In the genomic region with DNA sequence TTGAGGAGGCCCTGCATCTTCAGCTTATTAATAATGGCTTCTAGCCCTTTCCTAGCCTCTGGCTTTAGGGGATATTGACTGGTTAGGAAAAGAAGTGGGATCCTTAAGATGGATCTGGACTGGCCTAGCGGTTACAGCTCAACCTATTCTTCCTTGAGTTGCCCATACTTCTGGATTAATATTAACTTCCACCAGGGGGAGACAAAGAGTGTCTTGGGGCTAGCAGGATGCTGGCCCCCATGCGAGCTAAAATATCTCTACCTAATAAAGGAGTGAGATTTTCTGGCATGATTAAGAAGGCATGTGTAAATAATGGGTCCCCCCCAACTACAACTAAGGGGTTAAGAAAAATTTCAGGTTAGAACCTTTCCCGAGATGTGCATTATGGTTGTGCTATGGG, we compare ENCODE assay signal across 16 cellular contexts. TPM values are rescaled to one million over a fixed set of nuclear protein-coding genes. Genes with fewer than 3 reads are reported as not detected.
A peak's percentile ranks its signal among the peaks of the same experiment; 100 is the strongest.
DNase-seq lines count a peak whose midpoint lies in the region; ATAC-seq and TF ChIP-seq lines count a peak whose summit lies in the region.
"Had no signal": no experiment of that assay in that cellular context is flagged by ENCODE, and none has a peak within 500 bp of the region (broad histone marks: within the 10 kb centered on the region; RNA-seq: fewer than 3 reads in every experiment).

No MANE protein-coding gene starts in this region.

- H3K9ac ChIP-seq in DND-41 (ENCODE audit: low read depth, low read length) (no peak overlapping the region), neural progenitor cell (no peak overlapping the region)

- H3K36me3 Mint-ChIP-seq in HFFc6 (ENCODE audit: low read depth): peaks cover 8% of the 10 kb centered on the region
- H3K36me3 Mint-ChIP-seq in neural progenitor cell: no peaks in the 10 kb centered on the region

- H3K4me1 Mint-ChIP-seq in HFFc6 (ENCODE audit: low read depth) (no peaks in the 10 kb centered on the region), neural progenitor cell (no peaks in the 10 kb centered on the region)
- H3K4me1 Mint-ChIP-seq: nephron progenitor cell had no signal

- TF ChIP-seq CTCF in DND-41 (IDR thresholded peaks at IDR 0.05; ENCODE audit: borderline replicate concordance, extremely low read depth, low read length, poor library complexity, severe bottlenecking): peak; percentile 29
- TF ChIP-seq CTCF in HFFc6 (IDR thresholded peaks at IDR 0.05): peak; percentile 66
- peak; percentile 26 for TF ChIP-seq CTCF in neural progenitor cell (IDR thresholded peaks at IDR 0.05)
- TF ChIP-seq CTCF in psoas muscle (IDR thresholded peaks at IDR 0.05): no peak

- H3K9me3 Mint-ChIP-seq in HFFc6: peaks cover 42% of the 10 kb centered on the region
- H3K9me3 Mint-ChIP-seq in neural progenitor cell: peaks cover 54% of the 10 kb centered on the region

- no peak for ATAC-seq in DND-41 (ENCODE audit: insufficient read depth, low read depth)
- ATAC-seq in GM18909 (IDR thresholded peaks at IDR 0.05; ENCODE audit: poor library complexity, unreplicated experiment): no peak
- no peak for ATAC-seq in psoas muscle

- H3K4me3 Mint-ChIP-seq in HFFc6 (no peak overlapping the region), neural progenitor cell (no peak overlapping the region)
- H3K4me3 Mint-ChIP-seq: dendritic cell treated with granulocyte-macrophage colony-stimulating factor and Interleukin-4, amounts not matched to agents 40 ng/mL and 50 ng/mL, for 4 days; nephron progenitor cell had no signal

- no peak overlapping the region for H3K4me3 ChIP-seq in DND-41 (ENCODE audit: low read depth in 1 of 2, low read length in 2 of 2)
- no peak overlapping the region for H3K4me3 ChIP-seq in neural progenitor cell
- no peak overlapping the region for H3K4me3 ChIP-seq in psoas muscle
- H3K4me3 ChIP-seq: ascending aorta, lung, skin epidermis, stomach had no signal

- H3K36me3 ChIP-seq in DND-41 (ENCODE audit: insufficient read depth, low read length) (no peaks in the 10 kb centered on the region), neural progenitor cell (no peaks in the 10 kb centered on the region), psoas muscle (ENCODE audit: insufficient read depth in 1 of 2, low read depth in 1 of 2) (no peaks in the 10 kb centered on the region)
- H3K36me3 ChIP-seq: ascending aorta, stomach had no signal

- intact Hi-C loops in psoas muscle (cut with DNase I): no loop called here

- DNase-seq in DND-41 (no peak), HFFc6 (no peak), RPMI8226 (peak; percentile 35), neural progenitor cell (ENCODE audit: low spot score) (no peak), SKM-1 treated with dmso at 0.1 percent for 144 hours (lab: John Stamatoyannopoulos, UW; ENCODE audit: unreplicated experiment) (no peak), psoas muscle (no peak)
- DNase-seq: activated effector memory CD4-positive, alpha-beta T cell treated with anti-CD3 and anti-CD28 coated beads, Interleukin-2, amount 50 U/mL, for 16 hours; NCI-H1105; NCI-H345; nephron progenitor cell; stomach had no signal

- H3K9me3 ChIP-seq in DND-41 (ENCODE audit: insufficient read depth, low read length, severe bottlenecking) (peaks cover 58% of the 10 kb centered on the region), neural progenitor cell (ENCODE audit: low read depth) (peaks cover 7% of the 10 kb centered on the region), psoas muscle (peaks cover 51% of the 10 kb centered on the region)

- H3K27me3 Mint-ChIP-seq in HFFc6 (ENCODE audit: insufficient read depth) (peaks cover 6% of the 10 kb centered on the region), neural progenitor cell (ENCODE audit: insufficient read depth, low read depth) (peaks cover 5% of the 10 kb centered on the region)
- H3K27me3 Mint-ChIP-seq: dendritic cell treated with granulocyte-macrophage colony-stimulating factor and Interleukin-4, amounts not matched to agents 40 ng/mL and 50 ng/mL, for 4 days had no signal

- H4K20me1 ChIP-seq in DND-41 (ENCODE audit: insufficient read depth, low read length) (no peaks in the 10 kb centered on the region), neural progenitor cell (ENCODE audit: low read depth) (no peaks in the 10 kb centered on the region)

- no peaks in the 10 kb centered on the region for H3K27me3 ChIP-seq in DND-41 (ENCODE audit: insufficient read depth, low read length, poor library complexity)
- no peaks in the 10 kb centered on the region for H3K27me3 ChIP-seq in neural progenitor cell
- no peaks in the 10 kb centered on the region for H3K27me3 ChIP-seq in psoas muscle (ENCODE audit: insufficient read depth in 3 of 3, low read length in 2 of 3)
- H3K27me3 ChIP-seq: ascending aorta, stomach had no signal

- H3K27ac Mint-ChIP-seq in HFFc6: no peak overlapping the region
- no peak overlapping the region for H3K27ac Mint-ChIP-seq in neural progenitor cell
- H3K27ac Mint-ChIP-seq: dendritic cell treated with granulocyte-macrophage colony-stimulating factor and Interleukin-4, amounts not matched to agents 40 ng/mL and 50 ng/mL, for 4 days; nephron progenitor cell had no signal

- H3K4me1 ChIP-seq in DND-41 (ENCODE audit: insufficient read depth, low read length): no peaks in the 10 kb centered on the region
- no peaks in the 10 kb centered on the region for H3K4me1 ChIP-seq in neural progenitor cell
- no peaks in the 10 kb centered on the region for H3K4me1 ChIP-seq in psoas muscle
- H3K4me1 ChIP-seq: ascending aorta, stomach had no signal

- H3F3A ChIP-seq in neural progenitor cell (ENCODE audit: low read depth): no peaks in the 10 kb centered on the region

- H2AFZ ChIP-seq in DND-41 (ENCODE audit: low read depth, low read length) (no peak overlapping the region), neural progenitor cell (replicated peaks) (no peak overlapping the region)

- H3K4me2 ChIP-seq in DND-41 (ENCODE audit: insufficient read depth, low read length) (no peak overlapping the region), neural progenitor cell (no peak overlapping the region)

- H3K79me2 ChIP-seq in DND-41 (ENCODE audit: insufficient read depth, low read length) (no peaks in the 10 kb centered on the region), neural progenitor cell (ENCODE audit: low read depth) (no peaks in the 10 kb centered on the region)

- H3K27ac ChIP-seq in DND-41 (ENCODE audit: low read length) (no peak overlapping the region), neural progenitor cell (no peak overlapping the region), psoas muscle (no peak overlapping the region)
- H3K27ac ChIP-seq: ascending aorta, skin epidermis, stomach had no signal

- 84 to 88% (median 87%) methylated on average over 3 of the region's 3 CpGs for WGBS in psoas muscle, 3 donors

RNA-seq across cellular contexts. Expression of a gene that starts 23.2 kb away (rescaled TPM):
- 1 to 10 TPM; 3.2 to 6.3 (median 3.3) TPM for total RNA-seq in HFFc6 (2021; fragmentation: NEBNext Ultra II Directional; extraction: Animal tissue kit (Norgen Biotek cat#: 25700))
- total RNA-seq in neural progenitor cell (ENCODE audit: low replicate concordance) (0.45 and 0.90 TPM in 2 replicates), psoas muscle (under 1 TPM; 0.26 to 0.97 (median 0.61) TPM)
- under 1 TPM; 0.17 to 0.21 (median 0.20) TPM for polyA plus RNA-seq in psoas muscle
